8 cellular contexts compared by ENCODE assay signal in the genomic region with DNA sequence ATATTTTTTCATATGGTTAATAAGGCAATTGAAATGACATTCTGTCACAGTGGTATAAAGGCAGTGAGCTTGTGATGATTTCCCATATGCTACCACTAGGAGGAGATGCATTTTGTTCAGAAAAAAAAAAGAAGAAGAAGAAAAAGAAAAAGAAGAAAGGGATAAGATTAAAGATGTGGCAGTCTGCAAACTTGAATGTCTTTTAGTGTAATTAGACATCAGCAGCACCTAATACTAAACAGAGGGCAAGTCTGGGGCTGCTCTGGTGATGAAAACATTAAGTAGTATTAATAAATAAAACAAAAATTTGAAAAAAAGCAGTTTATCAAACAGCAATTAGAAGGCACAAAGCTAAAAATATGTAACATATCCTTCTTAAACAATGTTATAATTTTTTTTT.
DNase-seq lines count a peak whose midpoint lies in the region; ATAC-seq and TF ChIP-seq lines count a peak whose summit lies in the region.

No MANE protein-coding gene starts in this region.

- no peaks in the 10 kb centered on the region for H3K9me3 ChIP-seq in CD4-positive, alpha-beta T cell (ENCODE audit: control insufficient read depth, low read length)

- no peak overlapping the region for H3K4me3 ChIP-seq in AG10803 (ENCODE audit: low read length)

- CTCF ChIA-PET in CD4-positive, alpha-beta T cell (lab: Charles Lee): no interaction called here

- peak; percentile 48 for TF ChIP-seq CTCF in AG10803 (conservative IDR thresholded peaks at IDR 0.05; ENCODE audit: low read length)
- TF ChIP-seq CTCF in glutamatergic neuron (IDR thresholded peaks at IDR 0.05; ENCODE audit: partially characterized antibody, unreplicated experiment): peak; percentile 84
- TF ChIP-seq CTCF in CD4-positive, alpha-beta T cell (IDR thresholded peaks at IDR 0.05): no peak

- no peaks in the 10 kb centered on the region for H3K4me1 Mint-ChIP-seq in glutamatergic neuron (ENCODE audit: low read depth, unreplicated experiment)
- H3K4me1 Mint-ChIP-seq in CD4-positive, alpha-beta T cell (ENCODE audit: low read depth): no peaks in the 10 kb centered on the region

- no peaks in the 10 kb centered on the region for H3K36me3 Mint-ChIP-seq in glutamatergic neuron (ENCODE audit: unreplicated experiment)
- H3K36me3 Mint-ChIP-seq in CD4-positive, alpha-beta T cell (ENCODE audit: low read depth): no peaks in the 10 kb centered on the region
- no peaks in the 10 kb centered on the region for H3K36me3 Mint-ChIP-seq in activated naive CD4-positive, alpha-beta T cell treated with anti-CD3 and anti-CD28 coated beads, Interleukin-2, amount 50 U/mL, for 72 hours

- H3K27me3 ChIP-seq in CD4-positive, alpha-beta T cell (ENCODE audit: control insufficient read depth, insufficient read depth, low read length): no peaks in the 10 kb centered on the region

- no peak overlapping the region for H3K27ac Mint-ChIP-seq in glutamatergic neuron (ENCODE audit: unreplicated experiment)
- no peak overlapping the region for H3K27ac Mint-ChIP-seq in CD4-positive, alpha-beta T cell
- H3K27ac Mint-ChIP-seq in activated naive CD4-positive, alpha-beta T cell treated with anti-CD3 and anti-CD28 coated beads, Interleukin-2, amount 50 U/mL, for 72 hours: no peak overlapping the region

- no peaks in the 10 kb centered on the region for H3K9me3 Mint-ChIP-seq in glutamatergic neuron (ENCODE audit: unreplicated experiment)
- H3K9me3 Mint-ChIP-seq in CD4-positive, alpha-beta T cell: no peaks in the 10 kb centered on the region
- peaks cover 4 to 11% of the 10 kb centered on the region in 2 donors for H3K9me3 Mint-ChIP-seq in activated naive CD4-positive, alpha-beta T cell treated with anti-CD3 and anti-CD28 coated beads, Interleukin-2, amount 50 U/mL, for 72 hours

- DNase-seq in AG10803 (ENCODE audit: low read depth) (peak; percentile 3), H4 (ENCODE audit: low spot score) (peak; percentile 12), glutamatergic neuron (no peak), NCI-H524 treated with DMSO at 0.1 percent for 48 hours (lab: John Stamatoyannopoulos, UW) (no peak)
- DNase-seq in CD4-positive, alpha-beta T cell: no peak
- DNase-seq in activated naive CD4-positive, alpha-beta T cell treated with anti-CD3 and anti-CD28 coated beads, Interleukin-2, amount 50 U/mL, for 72 hours (ENCODE audit: low spot score in 2 of 2): no peak

- intact Hi-C loops in CD4-positive, alpha-beta T cell (cut with DNase I, micrococcal nuclease): no loop called here

- no peak overlapping the region for H3K4me3 Mint-ChIP-seq in glutamatergic neuron (ENCODE audit: unreplicated experiment)
- H3K4me3 Mint-ChIP-seq in CD4-positive, alpha-beta T cell: no peak overlapping the region

- H3K27me3 Mint-ChIP-seq in glutamatergic neuron (ENCODE audit: unreplicated experiment): no peaks in the 10 kb centered on the region
- no peaks in the 10 kb centered on the region for H3K27me3 Mint-ChIP-seq in CD4-positive, alpha-beta T cell

- H3K27ac ChIP-seq in CD4-positive, alpha-beta T cell (ENCODE audit: low read depth, low read length): no peak overlapping the region

- POLR2A ChIA-PET in CD4-positive, alpha-beta T cell (lab: Charles Lee): no interaction called here

- ATAC-seq in SK-N-SH treated with all-trans-retinoic acid at 6 μM for 48 hours (0 out of 3 replicates have a peak, but pooled peaks have one; percentile 36), HG03565 (IDR thresholded peaks at IDR 0.05; ENCODE audit: unreplicated experiment) (no peak)
- ATAC-seq in CD4-positive, alpha-beta T cell (ENCODE audit: poor library complexity): no peak
- no peak for ATAC-seq in activated naive CD4-positive, alpha-beta T cell treated with anti-CD3 and anti-CD28 coated beads, Interleukin-2, amount 50 U/mL, for 72 hours

TF ChIP-seq in SK-N-SH treated with all-trans-retinoic acid at 6 μM for 48 hours, 23 proteins besides CTCF, POLR2A, EP300 and RAD21:
- no peak for TF ChIP-seq ZFP30 (CRISPR knock-in tag; IDR thresholded peaks at IDR 0.05)
- no peak for TF ChIP-seq ZNF565 (CRISPR knock-in tag; conservative IDR thresholded peaks at IDR 0.05; ENCODE audit: low read depth)
- no peak for TF ChIP-seq SNAI2 (CRISPR knock-in tag; IDR thresholded peaks at IDR 0.05)
- TF ChIP-seq CSRNP3 (CRISPR knock-in tag; IDR thresholded peaks at IDR 0.05): no peak
- TF ChIP-seq BACH2 (CRISPR knock-in tag; IDR thresholded peaks at IDR 0.05; ENCODE audit: borderline replicate concordance): no peak
- TF ChIP-seq TSHZ2 (CRISPR knock-in tag; IDR thresholded peaks at IDR 0.05): no peak
- TF ChIP-seq, protein P1, sequence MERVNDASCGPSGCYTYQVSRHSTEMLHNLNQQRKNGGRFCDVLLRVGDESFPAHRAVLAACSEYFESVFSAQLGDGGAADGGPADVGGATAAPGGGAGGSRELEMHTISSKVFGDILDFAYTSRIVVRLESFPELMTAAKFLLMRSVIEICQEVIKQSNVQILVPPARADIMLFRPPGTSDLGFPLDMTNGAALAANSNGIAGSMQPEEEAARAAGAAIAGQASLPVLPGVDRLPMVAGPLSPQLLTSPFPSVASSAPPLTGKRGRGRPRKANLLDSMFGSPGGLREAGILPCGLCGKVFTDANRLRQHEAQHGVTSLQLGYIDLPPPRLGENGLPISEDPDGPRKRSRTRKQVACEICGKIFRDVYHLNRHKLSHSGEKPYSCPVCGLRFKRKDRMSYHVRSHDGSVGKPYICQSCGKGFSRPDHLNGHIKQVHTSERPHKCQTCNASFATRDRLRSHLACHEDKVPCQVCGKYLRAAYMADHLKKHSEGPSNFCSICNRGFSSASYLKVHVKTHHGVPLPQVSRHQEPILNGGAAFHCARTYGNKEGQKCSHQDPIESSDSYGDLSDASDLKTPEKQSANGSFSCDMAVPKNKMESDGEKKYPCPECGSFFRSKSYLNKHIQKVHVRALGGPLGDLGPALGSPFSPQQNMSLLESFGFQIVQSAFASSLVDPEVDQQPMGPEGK (CRISPR knock-in tag; IDR thresholded peaks at IDR 0.05; ENCODE audit: borderline replicate concordance): no peak
- no peak for TF ChIP-seq GLIS3 (CRISPR knock-in tag; IDR thresholded peaks at IDR 0.05)
TF ChIP-seq in SK-N-SH treated with all-trans-retinoic acid at 6 μM for 48 hours: peak in this region for 0.

Comparison
In these comparisons a context has a peak if more than half of its experiments do, and no peak if none do; other contexts are left out.
1. DNase-seq: peak in AG10803 (single experiment) and H4 (single experiment); none in glutamatergic neuron (single experiment), CD4-positive, alpha-beta T cell (0 of 10), NCI-H524 treated with DMSO at 0.1 percent for 48 hours (single experiment) and activated naive CD4-positive, alpha-beta T cell treated with anti-CD3 and anti-CD28 coated beads, Interleukin-2, amount 50 U/mL, for 72 hours (0 of 2).